ENCODE assay signal across 8 cellular contexts in the genomic region with DNA sequence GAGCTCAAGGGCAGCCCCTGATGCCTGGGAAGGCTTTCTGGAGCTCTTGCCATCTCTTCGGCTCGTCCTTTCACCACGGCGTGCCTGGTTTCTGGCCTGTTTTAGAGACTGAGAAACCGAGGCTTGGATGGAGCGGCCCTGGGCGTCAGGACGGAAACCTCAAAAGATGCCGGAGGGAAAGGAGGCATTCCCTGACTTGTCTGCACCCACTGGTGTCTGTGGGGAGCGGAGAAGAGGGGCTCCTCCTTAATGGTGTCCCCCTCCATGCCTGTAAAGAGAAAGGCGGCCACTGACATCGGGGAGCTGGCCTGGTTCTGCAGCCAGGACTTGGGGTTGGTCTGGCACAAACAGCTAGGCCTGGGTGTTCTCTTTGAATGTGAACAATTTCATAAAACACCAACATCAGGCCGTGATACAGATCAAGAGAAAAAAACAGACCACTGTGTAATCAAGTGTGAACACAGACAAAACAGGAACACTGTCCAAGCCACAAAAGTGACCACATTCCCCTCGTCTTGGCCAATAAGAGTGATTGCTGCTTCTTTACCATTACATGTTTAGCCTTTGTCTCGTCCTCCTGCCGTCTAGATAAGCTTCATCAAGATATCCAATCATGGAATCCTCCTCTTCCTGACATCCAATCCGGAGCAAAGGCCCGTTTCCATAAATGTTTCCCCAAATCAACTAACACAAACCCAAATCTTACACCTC. TPM values are rescaled to one million over a fixed set of nuclear protein-coding genes. Genes with fewer than 3 reads are reported as not detected.
DNase-seq lines count a peak whose midpoint lies in the region; ATAC-seq and TF ChIP-seq lines count a peak whose summit lies in the region.

No MANE protein-coding gene starts in this region.

- peaks cover 9% of the 10 kb centered on the region for H3K36me3 Mint-ChIP-seq in nephron progenitor cell (ENCODE audit: low read depth)

- TF ChIP-seq CTCF in AG04450 (IDR thresholded peaks at IDR 0.05; ENCODE audit: low read depth, low read length) (no peak), OCI-LY3 (IDR thresholded peaks at IDR 0.05; ENCODE audit: low read depth, low read length) (no peak), nephron progenitor cell (IDR thresholded peaks at IDR 0.05) (no peak)

- peaks cover 46% of the 10 kb centered on the region for H3K79me2 ChIP-seq in OCI-LY3 (ENCODE audit: low read length)

- H3K27me3 Mint-ChIP-seq in nephron progenitor cell (ENCODE audit: low read depth, poor library complexity), result no peaks in the 10 kb centered on the region

- H3K4me2 ChIP-seq in OCI-LY3 (ENCODE audit: low read length), result peak overlapping the region; percentile 100

- peaks cover 30% of the 10 kb centered on the region for H3K4me1 Mint-ChIP-seq in nephron progenitor cell

- peak; percentile 27 for ATAC-seq in GM21528 (IDR thresholded peaks at IDR 0.05; ENCODE audit: low FRiP score, unreplicated experiment)
- no peak for ATAC-seq in GM21515 (IDR thresholded peaks at IDR 0.05; ENCODE audit: unreplicated experiment)

- H3K27ac ChIP-seq in AG04450 (ENCODE audit: low read depth, low read length) (peak overlapping the region; percentile 22), OCI-LY3 (ENCODE audit: low read length) (peak overlapping the region; percentile 56), duodenal mucosa (ENCODE audit: low read depth, low read length) (peak overlapping the region; percentile 63)

- POLR2A ChIA-PET in AG04450 (lab: Yijun Ruan, JAX), result interaction anchor here (2.5 to 3.1 kb wide), 2 partner anchors 34 to 143 kb away, joined by 6 to 14 read pairs; a partner anchor contains a TSS

- H3K4me3 ChIP-seq in AG04450 (ENCODE audit: low read depth, low read length), result peak overlapping the region; percentile 45
- peak overlapping the region; percentile 91 for H3K4me3 ChIP-seq in OCI-LY3 (ENCODE audit: low read length)
- H3K4me3 ChIP-seq in duodenal mucosa (ENCODE audit: low read depth in 1 of 2, low read length in 2 of 2), result peak overlapping the region; percentile 58 to 73

- peak overlapping the region; percentile 80 for H3K4me3 Mint-ChIP-seq in nephron progenitor cell

- H3K27me3 ChIP-seq in AG04450 (ENCODE audit: control insufficient read depth, insufficient read depth, low read length), result peaks cover 9% of the 10 kb centered on the region
- H3K27me3 ChIP-seq in OCI-LY3 (ENCODE audit: low read depth, low read length), result no peaks in the 10 kb centered on the region
- H3K27me3 ChIP-seq in duodenal mucosa (ENCODE audit: control insufficient read depth in 1 of 2, insufficient read depth in 2 of 2, low read length in 2 of 2), result no peaks in the 10 kb centered on the region

- peak overlapping the region; percentile 46 for H3K27ac Mint-ChIP-seq in nephron progenitor cell

- peak overlapping the region; percentile 92 for H3K9ac ChIP-seq in OCI-LY3 (ENCODE audit: low read length)
- H3K9ac ChIP-seq in duodenal mucosa (ENCODE audit: low read depth in 1 of 2, low read length in 2 of 2), result peak overlapping the region; percentile 55 to 78

- H3K36me3 ChIP-seq in OCI-LY3 (replicated peaks; ENCODE audit: low read depth, low read length) (no peaks in the 10 kb centered on the region), duodenal mucosa (ENCODE audit: control insufficient read depth in 1 of 2, insufficient read depth in 2 of 2, low read length in 2 of 2) (no peaks in the 10 kb centered on the region)

- peak overlapping the region; percentile 40; the same call in 1 of the 2 replicates for H2AFZ ChIP-seq in OCI-LY3 (ENCODE audit: low read depth, low read length)

- H3K9me3 ChIP-seq in AG04450 (ENCODE audit: control insufficient read depth, insufficient read depth, low read length), result no peaks in the 10 kb centered on the region
- H3K9me3 ChIP-seq in OCI-LY3 (ENCODE audit: insufficient read depth, low read length), result no peaks in the 10 kb centered on the region
- no peaks in the 10 kb centered on the region for H3K9me3 ChIP-seq in duodenal mucosa (ENCODE audit: control insufficient read depth in 1 of 2, low read length in 2 of 2)

- peaks cover 15% of the 10 kb centered on the region for H3K9me3 Mint-ChIP-seq in nephron progenitor cell

- CTCF ChIA-PET in AG04450 (lab: Charles Lee), result no interaction called here

- H3K4me1 ChIP-seq in OCI-LY3 (ENCODE audit: low read length) (peaks cover 21% of the 10 kb centered on the region), duodenal mucosa (ENCODE audit: control insufficient read depth in 1 of 2, insufficient read depth in 2 of 2, low read length in 2 of 2) (peaks cover 24 to 27% of the 10 kb centered on the region in 2 donors)

- H4K20me1 ChIP-seq in OCI-LY3 (ENCODE audit: insufficient read depth, low read length), result peaks cover 24% of the 10 kb centered on the region

- DNase-seq in AG04450 (ENCODE audit: low read depth, low spot score) (no peak), nephron progenitor cell (no peak), NCI-H2227 treated with DMSO at 0.1 percent for 48 hours (lab: John Stamatoyannopoulos, UW) (no peak), foreskin melanocyte (no peak)

RNA-seq across cellular contexts. Expression of a gene that starts 0.6 kb away (rescaled TPM):
- 29.4 and 34.9 TPM in 2 replicates for polyA plus RNA-seq in AG04450 (2011; rRNA removed)
- 21.9 and 23.3 TPM in 2 replicates for polyA minus RNA-seq in AG04450 (2011; rRNA and poly(A)+ RNA removed)

RNA-seq across cellular contexts. Expression of a gene that starts 35.7 kb away (rescaled TPM):
- polyA plus RNA-seq in AG04450 (2011; rRNA removed), result 2.9 and 3.9 TPM in 2 replicates
- polyA minus RNA-seq in AG04450 (2011; rRNA and poly(A)+ RNA removed), result 0.26 and 1.1 TPM in 2 replicates

RNA-seq across cellular contexts. Expression of a gene that starts 45.4 kb away (rescaled TPM):
- 2.4 and 2.9 TPM in 2 replicates for polyA plus RNA-seq in AG04450 (2011; rRNA removed)
- polyA minus RNA-seq in AG04450 (2011; rRNA and poly(A)+ RNA removed), result 0.96 and 2.2 TPM in 2 replicates
